11 cellular contexts compared by ENCODE assay signal in the genomic region with DNA sequence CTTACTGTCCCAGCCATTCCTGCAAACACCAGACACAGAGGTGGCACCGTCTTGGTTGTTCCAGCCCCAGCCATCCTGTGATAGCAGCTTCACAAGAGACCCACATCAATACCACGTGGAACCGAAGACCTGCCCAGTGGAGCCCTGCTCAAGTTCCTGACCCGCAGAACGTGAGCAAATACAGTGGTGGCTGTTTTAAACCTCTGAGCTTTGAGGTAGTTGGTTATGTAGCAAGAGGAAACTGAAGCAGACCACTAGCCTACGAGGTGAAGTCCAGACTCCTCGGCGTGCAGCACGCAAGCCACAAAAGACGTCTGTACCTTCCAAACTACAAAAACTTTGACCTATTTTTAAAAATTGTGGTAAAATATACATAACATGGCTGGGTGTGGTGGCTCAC.
A peak's percentile ranks its signal among the peaks of the same experiment; 100 is the strongest.
DNase-seq lines count a peak whose midpoint lies in the region; ATAC-seq and TF ChIP-seq lines count a peak whose summit lies in the region.
"Had no signal": no experiment of that assay in that cellular context is flagged by ENCODE, and none has a peak within 500 bp of the region (broad histone marks: within the 10 kb centered on the region; RNA-seq: fewer than 3 reads in every experiment).

No MANE protein-coding gene starts in this region.

- peak overlapping the region; percentile 72 for H2AFZ ChIP-seq in osteoblast (ENCODE audit: low read length)

- TF ChIP-seq CTCF in osteoblast (IDR thresholded peaks at IDR 0.05; ENCODE audit: extremely low read depth, low read depth, low read length): no peak
- TF ChIP-seq CTCF in gastrocnemius medialis (IDR thresholded peaks at IDR 0.05 in 4 of 5, conservative IDR thresholded peaks at IDR 0.05 in 1 of 5): no peak

- ATAC-seq in GM21723 (IDR thresholded peaks at IDR 0.05; ENCODE audit: unreplicated experiment) (peak; percentile 57), left cardiac atrium (no peak), gastrocnemius medialis (no peak)

- no peaks in the 10 kb centered on the region for H3K4me1 ChIP-seq in osteoblast (ENCODE audit: insufficient read depth, low read length)
- H3K4me1 ChIP-seq in gastrocnemius medialis: no peaks in the 10 kb centered on the region

- H3K4me3 Mint-ChIP-seq in activated naive CD4-positive, alpha-beta T cell treated with anti-CD3 and anti-CD28 coated beads, Interleukin-2, amount 10 ng/mL, durations not matched to agents 7 days and 5 days: no peak overlapping the region

- no peak overlapping the region for H3K27ac Mint-ChIP-seq in activated naive CD4-positive, alpha-beta T cell treated with anti-CD3 and anti-CD28 coated beads, Interleukin-2, amount 10 ng/mL, durations not matched to agents 7 days and 5 days

- DNase-seq in NOMO-1 treated with DMSO at 0.1 percent for 48 hours (lab: John Stamatoyannopoulos, UW; ENCODE audit: unreplicated experiment) (peak; percentile 89), osteoblast (ENCODE audit: insufficient read length, low spot score, missing footprints) (no peak), left cardiac atrium (no peak), gastrocnemius medialis (no peak), hippocampal formation (lab: John Stamatoyannopoulos, UW) (no peak)
- peak; percentile 56 for DNase-seq in activated naive CD4-positive, alpha-beta T cell treated with anti-CD3 and anti-CD28 coated beads, Interleukin-2, amount 10 ng/mL, durations not matched to agents 7 days and 5 days
- DNase-seq: Calu3; GOT3; NCI-H2107; stimulated activated CD4-positive, alpha-beta T cell treated with anti-CD3 and anti-CD28 coated beads, Interleukin-4, amount 100 ng/mL, for 24 hours had no signal

- no peak for TF ChIP-seq POLR2A in gastrocnemius medialis (IDR thresholded peaks at IDR 0.05)

- in situ Hi-C loops in gastrocnemius medialis (cut with MboI; ENCODE audit: low sequenced_read_pairs in 4 of 4): no loop called here

- H4K20me1 ChIP-seq in osteoblast (ENCODE audit: insufficient read depth, low read length): no peaks in the 10 kb centered on the region

- no peak overlapping the region for H3K4me2 ChIP-seq in osteoblast (ENCODE audit: insufficient read depth, low read length)

- no peaks in the 10 kb centered on the region for H3K9me3 Mint-ChIP-seq in activated naive CD4-positive, alpha-beta T cell treated with anti-CD3 and anti-CD28 coated beads, Interleukin-2, amount 10 ng/mL, durations not matched to agents 7 days and 5 days

- H3K79me2 ChIP-seq in osteoblast (ENCODE audit: insufficient read depth, low read length): no peaks in the 10 kb centered on the region

- H3K36me3 ChIP-seq in osteoblast (ENCODE audit: insufficient read depth, low read length) (no peaks in the 10 kb centered on the region), gastrocnemius medialis (no peaks in the 10 kb centered on the region)

- H3K36me3 Mint-ChIP-seq in activated naive CD4-positive, alpha-beta T cell treated with anti-CD3 and anti-CD28 coated beads, Interleukin-2, amount 10 ng/mL, durations not matched to agents 7 days and 5 days: no peaks in the 10 kb centered on the region

- peaks cover 11% of the 10 kb centered on the region for H3K27me3 ChIP-seq in osteoblast (ENCODE audit: insufficient read depth, low read length)
- peaks cover 9 to 12% (median 9%) of the 10 kb centered on the region in 3 donors for H3K27me3 ChIP-seq in gastrocnemius medialis

- H3K27ac ChIP-seq in osteoblast (ENCODE audit: low read depth, low read length) (no peak overlapping the region), gastrocnemius medialis (no peak overlapping the region)

- no peaks in the 10 kb centered on the region for H3K9me3 ChIP-seq in osteoblast (ENCODE audit: low read depth, low read length)
- H3K9me3 ChIP-seq in gastrocnemius medialis: no peaks in the 10 kb centered on the region

- no peak overlapping the region for H3K4me3 ChIP-seq in osteoblast (ENCODE audit: insufficient read depth, low read length)
- H3K4me3 ChIP-seq in gastrocnemius medialis: no peak overlapping the region

- H3K4me1 Mint-ChIP-seq in activated naive CD4-positive, alpha-beta T cell treated with anti-CD3 and anti-CD28 coated beads, Interleukin-2, amount 10 ng/mL, durations not matched to agents 7 days and 5 days: peaks cover 41% of the 10 kb centered on the region

- peaks cover 78% of the 10 kb centered on the region for H3K27me3 Mint-ChIP-seq in activated naive CD4-positive, alpha-beta T cell treated with anti-CD3 and anti-CD28 coated beads, Interleukin-2, amount 10 ng/mL, durations not matched to agents 7 days and 5 days

- intact Hi-C loops in left cardiac atrium (cut with DNase I): no loop called here
- intact Hi-C loops in gastrocnemius medialis (cut with DNase I; ENCODE audit: low total_unique reads): no loop called here

- CTCF ChIA-PET in activated naive CD4-positive, alpha-beta T cell treated with anti-CD3 and anti-CD28 coated beads, Interleukin-2, amount 10 ng/mL, durations not matched to agents 7 days and 5 days (lab: Charles Lee): no interaction called here

Comparison
In these comparisons a context has a peak if more than half of its experiments do, and no peak if none do; other contexts are left out.
1. DNase-seq: peak in NOMO-1 treated with DMSO at 0.1 percent for 48 hours (single experiment) and activated naive CD4-positive, alpha-beta T cell treated with anti-CD3 and anti-CD28 coated beads, Interleukin-2, amount 10 ng/mL, durations not matched to agents 7 days and 5 days (single experiment); none in osteoblast (single experiment), left cardiac atrium (single experiment), gastrocnemius medialis (0 of 2) and hippocampal formation (0 of 2).